Comparison of ENCODE assay signal across 10 cellular contexts in genomic region chr19:50311723-50312635, GRCh38. TPM values are rescaled to one million over a fixed set of nuclear protein-coding genes. Genes with fewer than 3 reads are reported as not detected.
DNase-seq lines count a peak whose midpoint lies in the region; ATAC-seq and TF ChIP-seq lines count a peak whose summit lies in the region.
"Had no signal": no experiment of that assay in that cellular context is flagged by ENCODE, and none has a peak within 500 bp of the region (broad histone marks: within the 10 kb centered on the region; RNA-seq: fewer than 3 reads in every experiment).

No MANE protein-coding gene starts in this region.

- H3K4me3 Mint-ChIP-seq in glutamatergic neuron (ENCODE audit: unreplicated experiment): peak overlapping the region; percentile 77

- ATAC-seq in stimulated activated naive CD8-positive, alpha-beta T cell treated with anti-CD3 and anti-CD28 coated beads, Interleukin-15, Interleukin-2, amounts not matched to agents 100 U/mL and 50 U/mL, for 24 hours: no peak
- no peak for ATAC-seq in HG02970 (IDR thresholded peaks at IDR 0.05; ENCODE audit: low FRiP score, unreplicated experiment)

- H3K27me3 Mint-ChIP-seq in glutamatergic neuron (ENCODE audit: unreplicated experiment): peaks cover 19% of the 10 kb centered on the region

- peaks cover 12% of the 10 kb centered on the region for H3K9me3 Mint-ChIP-seq in glutamatergic neuron (ENCODE audit: unreplicated experiment)

- DNase-seq in NCI-H748 (lab: John Stamatoyannopoulos, UW; ENCODE audit: unreplicated experiment): peak; percentile 69
- DNase-seq in NCI-H748 treated with DMSO at 0.1 percent for 48 hours (lab: John Stamatoyannopoulos, UW): no peak
- DNase-seq in NCI-H345 (lab: John Stamatoyannopoulos, UW): peak; percentile 79
- DNase-seq in glutamatergic neuron: peak; percentile 60
- DNase-seq in retina: peak; percentile 46
- DNase-seq in stimulated activated naive CD8-positive, alpha-beta T cell treated with anti-CD3 and anti-CD28 coated beads, Interleukin-15, Interleukin-2, amounts not matched to agents 100 U/mL and 50 U/mL, for 24 hours: no peak
- DNase-seq in activated CD8-positive, alpha-beta memory T cell treated with anti-CD3 and anti-CD28 coated beads for 24 hours: no peak
- DNase-seq: effector CD8-positive, alpha-beta T cell; stimulated activated CD4-positive, alpha-beta T cell treated with anti-CD3 and anti-CD28 coated beads, Interleukin-1b, Interleukin-23, amount 100 ng/mL, for 48 hours had no signal

- H3K36me3 Mint-ChIP-seq in glutamatergic neuron (ENCODE audit: unreplicated experiment): peaks cover 3% of the 10 kb centered on the region

- no peak overlapping the region for H3K27ac Mint-ChIP-seq in glutamatergic neuron (ENCODE audit: unreplicated experiment)

- no peak for TF ChIP-seq CTCF in glutamatergic neuron (IDR thresholded peaks at IDR 0.05; ENCODE audit: partially characterized antibody, unreplicated experiment)

- peaks cover 9% of the 10 kb centered on the region for H3K4me1 Mint-ChIP-seq in glutamatergic neuron (ENCODE audit: low read depth, unreplicated experiment)

RNA-seq across cellular contexts. Expression of gene KCNC3, which starts 17.2 kb away (rescaled TPM):
- 10.6 TPM for total RNA-seq in glutamatergic neuron (ENCODE audit: unreplicated experiment)

RNA-seq across cellular contexts. Expression of gene NAPSA, which starts 53.5 kb away (rescaled TPM):
- total RNA-seq in glutamatergic neuron (ENCODE audit: unreplicated experiment): 0.88 TPM

Comparison
In these comparisons a context has a peak if more than half of its experiments do, and no peak if none do; other contexts are left out.
1. DNase-seq: peak in NCI-H748 (single experiment), NCI-H345 (single experiment), glutamatergic neuron (single experiment) and retina (single experiment); none in NCI-H748 treated with DMSO at 0.1 percent for 48 hours (single experiment), stimulated activated naive CD8-positive, alpha-beta T cell treated with anti-CD3 and anti-CD28 coated beads, Interleukin-15, Interleukin-2, amounts not matched to agents 100 U/mL and 50 U/mL, for 24 hours (single experiment) and activated CD8-positive, alpha-beta memory T cell treated with anti-CD3 and anti-CD28 coated beads for 24 hours (single experiment).